ENCODE assay signal across 8 cellular contexts in the genomic region with DNA sequence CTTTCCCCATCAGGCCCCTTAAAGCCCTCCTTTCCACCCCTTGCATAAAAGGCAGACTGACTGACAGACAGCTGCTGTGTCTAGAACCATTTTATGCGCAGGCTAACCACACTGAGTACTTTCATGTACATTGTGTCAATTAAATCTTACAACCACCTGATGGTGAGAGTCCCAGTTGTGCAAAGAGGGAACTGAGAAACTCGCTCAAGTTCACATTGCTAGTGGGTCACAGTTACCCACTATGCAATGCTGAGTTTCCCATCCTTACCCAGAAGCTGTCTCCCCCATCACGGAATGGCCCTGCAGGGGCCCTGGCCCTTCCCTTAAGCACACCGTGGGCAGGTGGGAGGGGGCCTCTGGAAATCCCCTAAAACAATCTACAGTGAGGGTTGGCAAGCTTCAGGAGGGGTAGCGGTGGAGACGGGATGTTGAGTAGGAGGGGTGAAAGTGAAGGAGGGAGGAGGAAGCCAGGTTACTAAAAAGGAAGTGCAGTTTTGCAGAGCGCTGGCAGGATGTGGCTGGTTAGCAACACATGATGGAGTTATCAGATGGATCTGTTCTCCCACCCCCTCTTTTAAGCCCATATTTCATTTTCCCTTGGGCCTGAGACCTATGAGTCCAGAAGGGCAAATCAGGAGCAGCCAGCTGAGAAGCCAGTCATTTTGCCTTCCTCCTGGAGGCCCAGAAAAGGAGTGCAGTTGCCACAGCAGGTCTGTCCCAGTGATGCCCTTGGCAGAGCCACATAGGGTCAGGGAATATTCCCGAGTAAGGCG. TPM values are rescaled to one million over a fixed set of nuclear protein-coding genes. Genes with fewer than 3 reads are reported as not detected.
DNase-seq lines count a peak whose midpoint lies in the region; ATAC-seq and TF ChIP-seq lines count a peak whose summit lies in the region.

No MANE protein-coding gene starts in this region.

- no peaks in the 10 kb centered on the region for H3K9me3 Mint-ChIP-seq in activated CD8-positive, alpha-beta memory T cell treated with anti-CD3 and anti-CD28 coated beads, Interleukin-2, amount 10 ng/mL, durations not matched to agents 7 days and 5 days (ENCODE audit: low read depth)

- peak overlapping the region; percentile 15 for H3K4me3 ChIP-seq in lower lobe of right lung
- peak overlapping the region in 1 of 4 donors; percentile 21 for H3K4me3 ChIP-seq in tibial nerve

- H3K27me3 ChIP-seq in lower lobe of right lung (ENCODE audit: low read depth) (no peaks in the 10 kb centered on the region), tibial nerve (no peaks in the 10 kb centered on the region)

- intact Hi-C loops in lower lobe of right lung (cut with DNase I), result no loop called here

- CTCF ChIA-PET in activated CD8-positive, alpha-beta memory T cell treated with anti-CD3 and anti-CD28 coated beads, Interleukin-2, amount 10 ng/mL, durations not matched to agents 7 days and 5 days (lab: Charles Lee), result interaction anchor here (0.6 to 7.7 kb wide), 7 partner anchors 8 to 270 kb away, joined by 3 to 60 read pairs (median 6); no protein-coding TSS in a partner anchor

- peak; percentile 77 for DNase-seq in GF-D8 (lab: John Stamatoyannopoulos, UW)
- peak; percentile 88 for DNase-seq in activated CD8-positive, alpha-beta memory T cell treated with anti-CD3 and anti-CD28 coated beads, Interleukin-2, amount 10 ng/mL, durations not matched to agents 7 days and 5 days
- peak; percentile 72 for DNase-seq in lower lobe of right lung
- DNase-seq in tibial nerve (ENCODE audit: low spot score in 2 of 2), result no peak
- no peak for DNase-seq in inferior parietal cortex (ENCODE audit: extremely low spot score)
- DNase-seq in NCI-H524 treated with DMSO at 0.1 percent for 48 hours (lab: John Stamatoyannopoulos, UW), result no peak

- peaks cover 57% of the 10 kb centered on the region for H3K4me1 ChIP-seq in lower lobe of right lung
- H3K4me1 ChIP-seq in tibial nerve, result peaks cover 0 to 36% (median 16%) of the 10 kb centered on the region in 4 donors

- H3K27ac Mint-ChIP-seq in activated CD8-positive, alpha-beta memory T cell treated with anti-CD3 and anti-CD28 coated beads, Interleukin-2, amount 10 ng/mL, durations not matched to agents 7 days and 5 days, result peak overlapping the region; percentile 95

- 65 to 68% methylated on average over 9 of the region's 9 CpGs for whole genome bisulfite sequencing in tibial nerve, 2 donors

- no peak for TF ChIP-seq CTCF in lower lobe of right lung (IDR thresholded peaks at IDR 0.05)
- TF ChIP-seq CTCF in tibial nerve (IDR thresholded peaks at IDR 0.05), result no peak

- no peak for TF ChIP-seq POLR2A in tibial nerve (IDR thresholded peaks at IDR 0.05)

- H3K4me1 Mint-ChIP-seq in activated CD8-positive, alpha-beta memory T cell treated with anti-CD3 and anti-CD28 coated beads, Interleukin-2, amount 10 ng/mL, durations not matched to agents 7 days and 5 days, result peaks cover 71% of the 10 kb centered on the region

- H3K27ac ChIP-seq in KOPT-K1 (ENCODE audit: low read depth, low read length, poor library complexity, severe bottlenecking), result peak overlapping the region; percentile 98
- peak overlapping the region; percentile 77 for H3K27ac ChIP-seq in lower lobe of right lung
- peak overlapping the region in 3 of 4 donors; percentile 36 to 82 (median 51) for H3K27ac ChIP-seq in tibial nerve

- H3K9me3 ChIP-seq in KOPT-K1 (ENCODE audit: insufficient read depth, low read length, poor library complexity, severe bottlenecking), result no peaks in the 10 kb centered on the region
- no peaks in the 10 kb centered on the region for H3K9me3 ChIP-seq in lower lobe of right lung
- H3K9me3 ChIP-seq in tibial nerve, result no peaks in the 10 kb centered on the region

- ATAC-seq in GM21515 (IDR thresholded peaks at IDR 0.05; ENCODE audit: unreplicated experiment) (peak; percentile 69), lower lobe of right lung (peak; percentile 68 to 71)
- peak; percentile 66 for ATAC-seq in activated CD8-positive, alpha-beta memory T cell treated with anti-CD3 and anti-CD28 coated beads, Interleukin-2, amount 10 ng/mL, durations not matched to agents 7 days and 5 days

- H3K4me3 Mint-ChIP-seq in activated CD8-positive, alpha-beta memory T cell treated with anti-CD3 and anti-CD28 coated beads, Interleukin-2, amount 10 ng/mL, durations not matched to agents 7 days and 5 days, result peak overlapping the region; percentile 57

- TF ChIP-seq EP300 in tibial nerve (IDR thresholded peaks at IDR 0.05), result no peak

- peaks cover 17% of the 10 kb centered on the region for H3K36me3 Mint-ChIP-seq in activated CD8-positive, alpha-beta memory T cell treated with anti-CD3 and anti-CD28 coated beads, Interleukin-2, amount 10 ng/mL, durations not matched to agents 7 days and 5 days

- no peaks in the 10 kb centered on the region for H3K27me3 Mint-ChIP-seq in activated CD8-positive, alpha-beta memory T cell treated with anti-CD3 and anti-CD28 coated beads, Interleukin-2, amount 10 ng/mL, durations not matched to agents 7 days and 5 days

- H3K36me3 ChIP-seq in KOPT-K1 (ENCODE audit: insufficient read depth, low read length) (peaks cover 1% of the 10 kb centered on the region; the same call in 1 of the 2 replicates), lower lobe of right lung (peaks cover 51% of the 10 kb centered on the region), tibial nerve (peaks cover 0 to 43% (median 0%) of the 10 kb centered on the region in 3 donors)

RNA-seq across cellular contexts. Expression of a gene that starts 30.0 kb away (rescaled TPM):
- 1 to 10 TPM; 4.8 to 5.2 TPM for total RNA-seq in activated CD8-positive, alpha-beta memory T cell treated with anti-CD3 and anti-CD28 coated beads, Interleukin-2, amount 10 ng/mL, durations not matched to agents 7 days and 5 days
- total RNA-seq in lower lobe of right lung, result 5.2 TPM
- 1 to 10 TPM; 4.9 to 7.1 (median 6.1) TPM for total RNA-seq in tibial nerve

Comparison
In these comparisons a context has a peak if more than half of its experiments do, and no peak if none do; other contexts are left out.
1. DNase-seq: peak in GF-D8 (single experiment), activated CD8-positive, alpha-beta memory T cell treated with anti-CD3 and anti-CD28 coated beads, Interleukin-2, amount 10 ng/mL, durations not matched to agents 7 days and 5 days (single experiment) and lower lobe of right lung (single experiment); none in tibial nerve (0 of 2), inferior parietal cortex (single experiment) and NCI-H524 treated with DMSO at 0.1 percent for 48 hours (single experiment).
2. Peak in every context shown above with its lines, with median percentiles within 50 percentile points of each other: ATAC-seq and H3K27ac ChIP-seq.